In genomic region chr4:38730830-38731646, GRCh38 we compare ENCODE assay signal across 8 cellular contexts. TPM values are rescaled to one million over a fixed set of nuclear protein-coding genes. Genes with fewer than 3 reads are reported as not detected.
DNase-seq lines count a peak whose midpoint lies in the region; ATAC-seq, FAIRE-seq and TF ChIP-seq lines count a peak whose summit lies in the region.

No MANE protein-coding gene starts in this region.

- no peaks in the 10 kb centered on the region for H4K20me1 ChIP-seq in endothelial cell of umbilical vein (replicated peaks; ENCODE audit: control insufficient read depth, extremely low read depth, insufficient read depth, low read length)

- peak; percentile 88 for ATAC-seq in HG03354 (IDR thresholded peaks at IDR 0.05; ENCODE audit: poor library complexity, severe bottlenecking, unreplicated experiment)

- intact Hi-C loops in endothelial cell of umbilical vein (cut with micrococcal nuclease), result loop anchor here (1.0 to 10.0 kb wide), 5 partner anchors 56 to 669 kb away; no protein-coding TSS in a partner anchor

- H3K4me2 ChIP-seq in endothelial cell of umbilical vein (ENCODE audit: insufficient read depth, low read length), result no peak overlapping the region

- no peak overlapping the region for H3K4me3 ChIP-seq in endothelial cell of umbilical vein (replicated peaks in 1 of 3; ENCODE audit: insufficient read depth in 1 of 3, low read depth in 1 of 3, low read length in 3 of 3)
- H3K4me3 ChIP-seq in mucosa of rectum (ENCODE audit: low read length in 2 of 2), result no peak overlapping the region

- peak; percentile 87 for DNase-seq in CD1c-positive myeloid dendritic cell (ENCODE audit: extremely low spot score)
- DNase-seq in GM19240 (ENCODE audit: insufficient read length, low spot score), result peak; percentile 32
- peak; percentile 40 for DNase-seq in NCI-H82 treated with DMSO at 0.1 percent for 48 hours (lab: John Stamatoyannopoulos, UW; ENCODE audit: unreplicated experiment)
- peak; percentile 57 to 86 (median 83) for DNase-seq in activated CD8-positive, alpha-beta memory T cell treated with anti-CD3 and anti-CD28 coated beads for 48 hours (ENCODE audit: low read depth in 2 of 3, low spot score in 2 of 3)
- DNase-seq in endothelial cell of umbilical vein (ENCODE audit: low read depth, low spot score), result peak; percentile 73
- DNase-seq in stimulated activated CD8-positive, alpha-beta memory T cell treated with anti-CD3 and anti-CD28 coated beads, Interleukin-7, amount 100 ng/mL, for 1 hour (ENCODE audit: low read depth in 2 of 2), result peak; percentile 64 to 75

- no peak overlapping the region for H2AFZ ChIP-seq in endothelial cell of umbilical vein (ENCODE audit: low read depth, low read length)

- TF ChIP-seq POLR2A in endothelial cell of umbilical vein (IDR thresholded peaks at IDR 0.05; ENCODE audit: low read depth, low read length), result no peak

- peak; percentile 98 for FAIRE-seq in endothelial cell of umbilical vein (lab: Jason Lieb, UNC)

- H3K9me3 ChIP-seq in endothelial cell of umbilical vein (replicated peaks; ENCODE audit: control insufficient read depth, insufficient read depth, low read length), result no peaks in the 10 kb centered on the region
- H3K9me3 ChIP-seq in mucosa of rectum (ENCODE audit: control insufficient read depth in 2 of 2, low read length in 2 of 2), result no peaks in the 10 kb centered on the region

- H3K27ac ChIP-seq in endothelial cell of umbilical vein (ENCODE audit: insufficient read depth, low read depth, low read length) (no peak overlapping the region), mucosa of rectum (ENCODE audit: low read depth in 2 of 2, low read length in 2 of 2) (peak overlapping the region in 1 of 2 donors; percentile 19)

- POLR2A ChIA-PET in endothelial cell of umbilical vein (lab: Charles Lee), result interaction anchor here (0.5 kb wide), 1 partner anchor 599 kb away, joined by 4 read pairs; no protein-coding TSS in a partner anchor

- dilution Hi-C loops in endothelial cell of umbilical vein (cut with MboI; ENCODE audit: extremely low pct_ligation_motif_present, low sequenced_read_pairs), result no loop called here

- H3K27me3 ChIP-seq in endothelial cell of umbilical vein (ENCODE audit: control insufficient read depth in 2 of 2, insufficient read depth in 2 of 2, low read length in 2 of 2), result peaks cover 0 to 4% of the 10 kb centered on the region in 2 experiments
- no peaks in the 10 kb centered on the region for H3K27me3 ChIP-seq in mucosa of rectum (ENCODE audit: control insufficient read depth in 2 of 2, insufficient read depth in 2 of 2, low read length in 2 of 2)

- H3K9ac ChIP-seq in endothelial cell of umbilical vein (replicated peaks; ENCODE audit: extremely low read depth, insufficient read depth, low read length) (no peak overlapping the region), mucosa of rectum (ENCODE audit: low read depth in 1 of 2, low read length in 2 of 2) (peak overlapping the region; percentile 14 to 41)

- H3K9me1 ChIP-seq in endothelial cell of umbilical vein (replicated peaks; ENCODE audit: control insufficient read depth, extremely low read depth, insufficient read depth, low read length), result no peaks in the 10 kb centered on the region

- no peaks in the 10 kb centered on the region for H3K79me2 ChIP-seq in endothelial cell of umbilical vein (ENCODE audit: control insufficient read depth, insufficient read depth, low read length)

- TF ChIP-seq CTCF in endothelial cell of umbilical vein (IDR thresholded peaks at IDR 0.05; ENCODE audit: extremely low read depth in 1 of 2, insufficient read depth in 1 of 2, low read depth in 1 of 2, low read length in 2 of 2), result peak; percentile 93 to 96

- CTCF ChIA-PET in endothelial cell of umbilical vein (lab: Charles Lee), result interaction anchor here (1.0 to 6.8 kb wide), 7 partner anchors 10 to 662 kb away, joined by 3 to 104 read pairs (median 5); no protein-coding TSS in a partner anchor

- H3K36me3 ChIP-seq in endothelial cell of umbilical vein (ENCODE audit: control insufficient read depth in 2 of 2, extremely low read depth in 1 of 2, insufficient read depth in 2 of 2, low read length in 2 of 2), result no peaks in the 10 kb centered on the region
- H3K36me3 ChIP-seq in mucosa of rectum (ENCODE audit: control insufficient read depth in 2 of 2, insufficient read depth in 2 of 2, low read length in 2 of 2), result no peaks in the 10 kb centered on the region

- H3K4me1 ChIP-seq in endothelial cell of umbilical vein (ENCODE audit: control insufficient read depth, extremely low read depth, insufficient read depth, low read length), result no peaks in the 10 kb centered on the region
- peaks cover 18 to 29% of the 10 kb centered on the region in 2 donors for H3K4me1 ChIP-seq in mucosa of rectum (ENCODE audit: control insufficient read depth in 2 of 2, insufficient read depth in 2 of 2, low read length in 2 of 2)

- no TSS peak for BruUV-seq in endothelial cell of umbilical vein (replicated peaks; lab: Mats Ljungman, UMichigan)

TF ChIP-seq in endothelial cell of umbilical vein, 7 proteins besides CTCF, POLR2A, EP300 and RAD21:
- TF ChIP-seq GATA2 (IDR thresholded peaks at IDR 0.05; ENCODE audit: insufficient read depth, insufficient read length, low read depth, low read length), result no peak
- no peak for TF ChIP-seq EZH2 (IDR thresholded peaks at IDR 0.05; ENCODE audit: borderline replicate concordance, low read depth, low read length, severe bottlenecking)
- peak; percentile 21 for TF ChIP-seq MAX (IDR thresholded peaks at IDR 0.05; ENCODE audit: insufficient read depth, insufficient read length)
- TF ChIP-seq JUN (IDR thresholded peaks at IDR 0.05; ENCODE audit: borderline replicate concordance, insufficient read depth, insufficient read length, low read depth), result no peak
- TF ChIP-seq MYC (IDR thresholded peaks at IDR 0.05; ENCODE audit: low read depth, low read length), result no peak
- no peak for TF ChIP-seq POLR2AphosphoS5 (IDR thresholded peaks at IDR 0.05; ENCODE audit: insufficient read depth, low read depth, low read length)
- TF ChIP-seq FOS (IDR thresholded peaks at IDR 0.05; ENCODE audit: borderline replicate concordance, insufficient read depth, low read length), result no peak

RNA-seq across cellular contexts. Expression of gene TLR10, which starts 51.8 kb away (rescaled TPM):
- not detected in 2 replicates for total RNA-seq in endothelial cell of umbilical vein
- polyA plus RNA-seq in endothelial cell of umbilical vein, result not detected in 2 replicates
- polyA plus RNA-seq in endothelial cell of umbilical vein (2011; cell fraction: cytosol; rRNA removed), result not detected in 2 replicates
- not detected in 2 replicates for polyA plus RNA-seq in endothelial cell of umbilical vein (2011; cell fraction: nucleus; rRNA removed)
- not detected in 2 replicates for polyA plus RNA-seq in endothelial cell of umbilical vein (2012)
- polyA minus RNA-seq in endothelial cell of umbilical vein, result not detected in 2 replicates
- polyA minus RNA-seq in endothelial cell of umbilical vein (2011; cell fraction: cytosol; rRNA and poly(A)+ RNA removed), result not detected
- polyA minus RNA-seq in endothelial cell of umbilical vein (2011; cell fraction: nucleus; rRNA and poly(A)+ RNA removed), result not detected in 2 replicates

Comparison
In these comparisons a context has a peak if more than half of its experiments do, and no peak if none do; other contexts are left out.
1. DNase-seq: peak in every context shown above with its lines; median percentile 87 in CD1c-positive myeloid dendritic cell; 83 in activated CD8-positive, alpha-beta memory T cell treated with anti-CD3 and anti-CD28 coated beads for 48 hours; 73 in endothelial cell of umbilical vein; 70 in stimulated activated CD8-positive, alpha-beta memory T cell treated with anti-CD3 and anti-CD28 coated beads, Interleukin-7, amount 100 ng/mL, for 1 hour; 40 in NCI-H82 treated with DMSO at 0.1 percent for 48 hours; 32 in GM19240.